12 cellular contexts compared by ENCODE assay signal in the genomic region with DNA sequence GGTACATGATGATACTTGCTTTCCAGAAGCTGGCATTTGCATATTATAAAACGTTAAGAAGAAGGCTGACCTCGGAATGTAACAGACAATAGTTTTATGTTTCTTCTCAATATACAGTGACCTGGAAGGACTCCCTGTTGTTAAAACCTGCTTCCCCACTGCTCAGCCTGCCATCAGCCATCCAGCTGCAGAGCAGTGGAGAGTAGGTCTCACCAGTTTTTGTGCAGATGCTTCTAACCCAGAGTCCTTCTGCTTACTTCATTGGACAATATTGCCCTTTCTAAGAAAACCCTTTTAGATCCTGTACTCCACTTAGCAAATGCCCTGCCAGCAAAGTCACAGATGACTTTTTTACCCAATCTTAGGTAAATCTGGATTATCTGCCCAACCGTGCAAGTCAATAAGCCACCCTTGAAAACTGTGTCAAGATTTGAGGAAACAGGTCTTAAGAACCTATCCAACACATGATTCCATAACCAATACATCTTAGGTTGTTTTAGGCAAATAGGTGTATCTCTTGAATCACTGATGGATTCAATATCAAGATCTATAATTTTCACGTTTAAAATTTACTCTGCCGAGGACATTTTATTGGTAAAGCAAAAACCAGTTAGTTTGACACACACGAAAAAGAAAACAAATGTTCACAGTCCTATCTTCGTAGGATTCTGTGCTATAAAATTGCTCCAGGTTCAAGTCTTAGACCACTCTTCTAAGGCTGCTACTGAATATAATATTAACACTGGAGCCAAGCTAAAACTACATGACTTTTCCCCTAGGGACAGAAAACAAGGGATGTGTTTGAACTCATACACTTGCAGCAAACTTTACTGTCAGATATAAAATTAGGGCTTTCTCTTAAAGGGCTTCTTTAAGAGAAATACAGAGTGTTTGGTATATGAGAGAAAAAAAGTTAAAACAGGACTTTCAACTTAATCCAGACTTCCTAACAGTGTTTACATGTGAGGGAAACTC. TPM values are rescaled to one million over a fixed set of nuclear protein-coding genes. Genes with fewer than 3 reads are reported as not detected.
DNase-seq lines count a peak whose midpoint lies in the region; ATAC-seq, FAIRE-seq and TF ChIP-seq lines count a peak whose summit lies in the region.
"Had no signal": no experiment of that assay in that cellular context is flagged by ENCODE, and none has a peak within 500 bp of the region (broad histone marks: within the 10 kb centered on the region; RNA-seq: fewer than 3 reads in every experiment).

No MANE protein-coding gene starts in this region.

- CTCF ChIA-PET in MCF 10A (lab: Yijun Ruan, JAX), result interaction anchor here (0.6 to 1.2 kb wide), 8 partner anchors 187 to 499 kb away, joined by 3 to 6 read pairs (median 3); no protein-coding TSS in a partner anchor

- BruUV-seq in MCF 10A (replicated peaks; lab: Mats Ljungman, UMichigan), result no TSS peak

- no peaks in the 10 kb centered on the region for H3K27me3 Mint-ChIP-seq in MCF 10A (ENCODE audit: insufficient read depth, unreplicated experiment)
- H3K27me3 Mint-ChIP-seq: activated CD4-positive, alpha-beta T cell treated with anti-CD3 and anti-CD28 coated beads for 36 hours had no signal

- H3K27ac Mint-ChIP-seq in MCF 10A (ENCODE audit: low read depth, unreplicated experiment), result peak overlapping the region; percentile 82

- intact Hi-C loops in MCF 10A (cut with micrococcal nuclease) (loop anchor here (2.0 kb wide), 1 partner anchor 81 kb away; no protein-coding TSS in a partner anchor), breast epithelium (cut with DNase I; ENCODE audit: low total_unique reads) (no loop called here), psoas muscle (cut with DNase I) (loop anchor here in 1 of 2 donors (5.0 kb wide), 1 partner anchor 209 kb away; no protein-coding TSS in a partner anchor)

- DNase-seq in MCF 10A (ENCODE audit: unreplicated experiment) (no peak), breast epithelium (ENCODE audit: low spot score in 2 of 2) (no peak), fibroblast of pulmonary artery (ENCODE audit: low read depth) (peak; percentile 72), upper lobe of left lung (no peak), ecto neural progenitor cell (ENCODE audit: low spot score) (no peak), NCI-H1436 treated with DMSO at 0.1 percent for 48 hours (lab: John Stamatoyannopoulos, UW) (no peak), psoas muscle (no peak)
- DNase-seq: activated CD4-positive, alpha-beta T cell treated with anti-CD3 and anti-CD28 coated beads for 36 hours; C1 segment of cervical spinal cord; heart left ventricle; MM.1S had no signal

- no peak for TF ChIP-seq EP300 in upper lobe of left lung (IDR thresholded peaks at IDR 0.05)

- 82 to 84% methylated on average over 7 of the region's 7 CpGs for WGBS in upper lobe of left lung, 2 donors
- 75 to 84% (median 82%) methylated on average over 7 of the region's 7 CpGs for WGBS in psoas muscle, 3 donors

- ATAC-seq in upper lobe of left lung (ENCODE audit: low FRiP score in 2 of 2) (no peak), psoas muscle (no peak)
- ATAC-seq: activated CD4-positive, alpha-beta T cell treated with anti-CD3 and anti-CD28 coated beads for 36 hours had no signal

- H3K36me3 Mint-ChIP-seq in MCF 10A (ENCODE audit: insufficient read depth, unreplicated experiment), result peaks cover 32% of the 10 kb centered on the region

- H3K4me3 Mint-ChIP-seq in MCF 10A (ENCODE audit: unreplicated experiment), result no peak overlapping the region

- no peaks in the 10 kb centered on the region for H3K9me3 Mint-ChIP-seq in MCF 10A (ENCODE audit: unreplicated experiment)

- H3K9me3 ChIP-seq in breast epithelium (no peaks in the 10 kb centered on the region), upper lobe of left lung (no peaks in the 10 kb centered on the region), psoas muscle (no peaks in the 10 kb centered on the region)
- H3K9me3 ChIP-seq: heart left ventricle had no signal

- H3K4me1 ChIP-seq in breast epithelium (no peaks in the 10 kb centered on the region), upper lobe of left lung (peaks cover 18 to 40% (median 25%) of the 10 kb centered on the region in 4 donors), psoas muscle (no peaks in the 10 kb centered on the region)

- no peak overlapping the region for H3K27ac ChIP-seq in breast epithelium
- peak overlapping the region; percentile 54 to 99 (median 64) for H3K27ac ChIP-seq in upper lobe of left lung
- no peak overlapping the region for H3K27ac ChIP-seq in psoas muscle

- H3K36me3 ChIP-seq in breast epithelium (no peaks in the 10 kb centered on the region), upper lobe of left lung (peaks cover 0 to 5% (median 0%) of the 10 kb centered on the region in 4 donors), psoas muscle (ENCODE audit: insufficient read depth in 1 of 2, low read depth in 1 of 2) (no peaks in the 10 kb centered on the region)

- peak; percentile 65 for FAIRE-seq in TTC549 (lab: Jason Lieb, UNC)

- TF ChIP-seq POLR2A in breast epithelium (IDR thresholded peaks at IDR 0.05) (no peak), upper lobe of left lung (IDR thresholded peaks at IDR 0.05) (no peak)

- POLR2A ChIA-PET in MCF 10A (lab: Yijun Ruan, JAX), result interaction anchor here (0.6 to 8.3 kb wide), 10 partner anchors 15 to 559 kb away, joined by 3 to 59 read pairs (median 3); no protein-coding TSS in a partner anchor

- TF ChIP-seq CTCF in MCF 10A (IDR thresholded peaks at IDR 0.05; ENCODE audit: unreplicated experiment), result no peak
- no peak for TF ChIP-seq CTCF in breast epithelium (IDR thresholded peaks at IDR 0.05)
- no peak for TF ChIP-seq CTCF in fibroblast of pulmonary artery (IDR thresholded peaks at IDR 0.05; ENCODE audit: low read length, missing control alignments)
- no peak for TF ChIP-seq CTCF in upper lobe of left lung (IDR thresholded peaks at IDR 0.05)
- TF ChIP-seq CTCF in psoas muscle (IDR thresholded peaks at IDR 0.05), result no peak

- H3K27me3 ChIP-seq in breast epithelium (no peaks in the 10 kb centered on the region), upper lobe of left lung (no peaks in the 10 kb centered on the region), psoas muscle (ENCODE audit: insufficient read depth in 3 of 3, low read length in 2 of 3) (peaks cover 0 to 41% (median 3%) of the 10 kb centered on the region in 3 donors)
- H3K27me3 ChIP-seq: heart left ventricle had no signal

- no peak overlapping the region for H3K4me3 ChIP-seq in breast epithelium
- no peak overlapping the region for H3K4me3 ChIP-seq in fibroblast of pulmonary artery (replicated peaks; ENCODE audit: low read depth, low read length)
- no peak overlapping the region for H3K4me3 ChIP-seq in upper lobe of left lung
- no peak overlapping the region for H3K4me3 ChIP-seq in psoas muscle
- H3K4me3 ChIP-seq: heart left ventricle had no signal

- H3K4me1 Mint-ChIP-seq in MCF 10A (ENCODE audit: insufficient read depth, unreplicated experiment), result peaks cover 22% of the 10 kb centered on the region

RNA-seq across cellular contexts. Expression of a gene that starts 5.7 kb away (rescaled TPM):
- total RNA-seq in MCF 10A (2022) (183 and 203 TPM in 2 replicates), breast epithelium (10 to 100 TPM in 2 of 3 donors, 1 to 10 TPM in 1; 5.8 to 32.6 (median 23.6) TPM), upper lobe of left lung (10 to 100 TPM in 5 of 6 donors, 1 to 10 TPM in 1; 5.2 to 31.2 (median 14.0) TPM), psoas muscle (1 to 10 TPM; 2.2 to 3.7 (median 3.1) TPM)
- polyA plus RNA-seq in psoas muscle, result 10 to 100 TPM in 1 of 3 donors, 1 to 10 TPM in 1, under 1 TPM in 1; 0.73 to 35.6 (median 3.5) TPM

RNA-seq across cellular contexts. Expression of a gene that starts 58.6 kb away (rescaled TPM):
- total RNA-seq in MCF 10A (2022), result 327 and 493 TPM in 2 replicates
- 100 to 1,000 TPM; 356 to 419 (median 394) TPM for total RNA-seq in breast epithelium
- total RNA-seq in upper lobe of left lung, result 100 to 1,000 TPM; 245 to 595 (median 329) TPM
- 100 to 1,000 TPM; 245 to 341 (median 291) TPM for total RNA-seq in psoas muscle
- 100 to 1,000 TPM; 201 to 324 (median 231) TPM for polyA plus RNA-seq in psoas muscle

Comparison
In these comparisons a context has a peak if more than half of its experiments do, and no peak if none do; other contexts are left out.
1. H3K27ac ChIP-seq: peak in upper lobe of left lung (4 of 4); none in breast epithelium (0 of 2) and psoas muscle (single experiment).